In the genomic region with DNA sequence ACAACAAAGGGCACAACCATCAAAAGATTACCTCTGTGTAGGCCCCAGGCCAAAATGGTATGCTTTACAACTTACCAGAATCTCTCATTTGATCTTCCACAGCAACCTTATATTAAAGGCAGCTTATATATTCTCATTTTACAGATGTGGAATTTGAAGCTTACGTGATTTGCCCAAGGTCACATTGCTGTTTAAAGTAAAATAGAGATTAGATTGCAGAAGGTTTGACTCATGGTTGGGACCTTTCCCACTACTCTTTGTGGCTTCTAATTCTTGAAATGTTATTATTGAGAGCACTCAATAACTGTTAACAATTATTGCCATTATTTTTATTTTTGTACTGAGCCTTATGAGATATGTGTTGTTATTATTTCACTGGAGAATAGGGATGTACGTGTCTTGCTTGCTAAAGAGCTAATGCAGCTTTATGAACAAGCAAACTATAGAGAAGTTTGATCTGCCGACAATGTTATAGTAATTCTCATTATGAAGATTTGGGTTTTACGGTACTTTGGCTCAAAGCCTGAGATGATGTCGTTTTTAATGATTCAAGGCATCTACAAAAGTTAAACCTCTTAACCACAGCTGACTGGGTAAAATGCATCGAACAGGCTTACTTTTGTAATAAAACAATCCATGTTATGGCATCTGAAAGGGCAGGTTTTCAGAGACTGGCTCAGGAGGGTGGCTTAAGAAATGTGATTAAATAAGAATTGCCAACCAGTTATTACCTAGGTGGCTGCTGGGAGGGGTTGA, we compare ENCODE assay signal across 20 cellular contexts. TPM values are rescaled to one million over a fixed set of nuclear protein-coding genes. Genes with fewer than 3 reads are reported as not detected.
DNase-seq lines count a peak whose midpoint lies in the region; ATAC-seq and TF ChIP-seq lines count a peak whose summit lies in the region.
"Had no signal": no experiment of that assay in that cellular context is flagged by ENCODE, and none has a peak within 500 bp of the region (broad histone marks: within the 10 kb centered on the region; RNA-seq: fewer than 3 reads in every experiment).

No MANE protein-coding gene starts in this region.

- DNase-seq in AG04450 (ENCODE audit: low read depth, low spot score) (peak; percentile 24), astrocyte of the hippocampus (ENCODE audit: low read depth, low spot score) (peak; percentile 14), iris pigment epithelial cell (ENCODE audit: low read depth) (peak; percentile 58), immature natural killer cell (no peak), pons (ENCODE audit: low spot score) (no peak)
- DNase-seq: Calu3; CD8-positive, alpha-beta T cell; DMS79 treated with DMSO at 0.1 percent for 48 hours; HCEC 1CT; KG1; MV-4-11; NCI-H1417 treated with DMSO at 0.1 percent for 48 hours; NCI-H187 treated with DMSO at 0.1 percent for 48 hours; NCI-H226; NCI-H524; SHP77 had no signal

- H3K9me3 Mint-ChIP-seq in immature natural killer cell = peaks cover 0 to 3% (median 0%) of the 10 kb centered on the region in 6 donors
- H3K9me3 Mint-ChIP-seq: CD8-positive, alpha-beta T cell had no signal

- H3K4me3 ChIP-seq in AG04450 (ENCODE audit: low read depth, low read length) (no peak overlapping the region), HEK293 (ENCODE audit: low read depth, low read length) (no peak overlapping the region)
- H3K4me3 ChIP-seq: BLaER1 treated with 17β-estradiol and CSF1 and Interleukin-3, amounts not matched to agents 10 nM and 100 nM had no signal

- CTCF ChIA-PET in AG04450 (lab: Charles Lee) = interaction anchor here (0.5 to 1.2 kb wide), 2 partner anchors 13 to 225 kb away, joined by 3 to 4 read pairs; no protein-coding TSS in a partner anchor
- CTCF ChIA-PET in HEK293 (lab: Yijun Ruan, JAX) = interaction anchor here (0.5 to 1.4 kb wide), 3 partner anchors 118 to 1161 kb away, joined by 4 to 7 read pairs (median 5); no protein-coding TSS in a partner anchor

- H3K27me3 Mint-ChIP-seq in immature natural killer cell (ENCODE audit: low read depth in 3 of 3) = peaks cover 5 to 6% (median 5%) of the 10 kb centered on the region in 3 donors

- no peak overlapping the region for H3K27ac Mint-ChIP-seq in immature natural killer cell
- H3K27ac Mint-ChIP-seq: CD8-positive, alpha-beta T cell had no signal

- H3K36me3 ChIP-seq in HEK293 (ENCODE audit: control insufficient read depth in 2 of 2, insufficient read depth in 1 of 2, low read length in 2 of 2) = no peaks in the 10 kb centered on the region
- H3K36me3 ChIP-seq: BLaER1 treated with 17β-estradiol and CSF1 and Interleukin-3, amounts not matched to agents 10 nM and 100 nM had no signal

- H3K4me1 ChIP-seq in HEK293 (ENCODE audit: control insufficient read depth, insufficient read depth, low read length) = no peaks in the 10 kb centered on the region; the same call in none of the 2 replicates
- H3K4me1 ChIP-seq: BLaER1 treated with 17β-estradiol and CSF1 and Interleukin-3, amounts not matched to agents 10 nM and 100 nM had no signal

- no peak overlapping the region for H3K4me3 Mint-ChIP-seq in immature natural killer cell
- H3K4me3 Mint-ChIP-seq: CD8-positive, alpha-beta T cell had no signal

- no peaks in the 10 kb centered on the region for H3K27me3 ChIP-seq in AG04450 (ENCODE audit: control insufficient read depth, insufficient read depth, low read length)
- H3K27me3 ChIP-seq: BLaER1 treated with 17β-estradiol and CSF1 and Interleukin-3, amounts not matched to agents 10 nM and 100 nM had no signal

- H3K27ac ChIP-seq in AG04450 (ENCODE audit: low read depth, low read length) (peak overlapping the region; percentile 77), HEK293 (ENCODE audit: extremely low read depth, low read depth, low read length) (no peak overlapping the region)
- H3K27ac ChIP-seq: BLaER1 treated with 17β-estradiol and CSF1 and Interleukin-3, amounts not matched to agents 10 nM and 100 nM had no signal

- TF ChIP-seq CTCF in AG04450 (IDR thresholded peaks at IDR 0.05; ENCODE audit: low read depth, low read length) (no peak), HEK293 (tag by site-specific recombination; IDR thresholded peaks at IDR 0.05) (no peak)

- POLR2A ChIA-PET in AG04450 (lab: Yijun Ruan, JAX) = interaction anchor here (1.4 kb wide), 1 partner anchor 25 kb away, joined by 3 read pairs; no protein-coding TSS in a partner anchor
- POLR2A ChIA-PET in HEK293 (lab: Yijun Ruan, JAX) = interaction anchor here (1.1 kb wide), 1 partner anchor 21 kb away, joined by 3 read pairs; no protein-coding TSS in a partner anchor

- H3K9me3 ChIP-seq in AG04450 (ENCODE audit: control insufficient read depth, insufficient read depth, low read length) (no peaks in the 10 kb centered on the region), HEK293 (ENCODE audit: control insufficient read depth, insufficient read depth, low read depth, low read length) (no peaks in the 10 kb centered on the region)

- ATAC-seq in GM21390 (IDR thresholded peaks at IDR 0.05; ENCODE audit: unreplicated experiment) (no peak), HG02938 (IDR thresholded peaks at IDR 0.05; ENCODE audit: unreplicated experiment) (no peak)
- ATAC-seq: CD8-positive, alpha-beta T cell had no signal

- H3K36me3 Mint-ChIP-seq in immature natural killer cell = no peaks in the 10 kb centered on the region
- H3K36me3 Mint-ChIP-seq: CD8-positive, alpha-beta T cell had no signal

- no peaks in the 10 kb centered on the region for H3K4me1 Mint-ChIP-seq in immature natural killer cell

TF ChIP-seq in HEK293, 187 proteins besides CTCF, POLR2A, EP300 and RAD21:
- TF ChIP-seq ZNF214 (tag by site-specific recombination; IDR thresholded peaks at IDR 0.05; ENCODE audit: borderline replicate concordance) = no peak
- TF ChIP-seq ZNF600 (tag by site-specific recombination; IDR thresholded peaks at IDR 0.05) = 0 out of 2 replicates have a peak, but pooled peaks have one; percentile 35
- TF ChIP-seq, protein P1, sequence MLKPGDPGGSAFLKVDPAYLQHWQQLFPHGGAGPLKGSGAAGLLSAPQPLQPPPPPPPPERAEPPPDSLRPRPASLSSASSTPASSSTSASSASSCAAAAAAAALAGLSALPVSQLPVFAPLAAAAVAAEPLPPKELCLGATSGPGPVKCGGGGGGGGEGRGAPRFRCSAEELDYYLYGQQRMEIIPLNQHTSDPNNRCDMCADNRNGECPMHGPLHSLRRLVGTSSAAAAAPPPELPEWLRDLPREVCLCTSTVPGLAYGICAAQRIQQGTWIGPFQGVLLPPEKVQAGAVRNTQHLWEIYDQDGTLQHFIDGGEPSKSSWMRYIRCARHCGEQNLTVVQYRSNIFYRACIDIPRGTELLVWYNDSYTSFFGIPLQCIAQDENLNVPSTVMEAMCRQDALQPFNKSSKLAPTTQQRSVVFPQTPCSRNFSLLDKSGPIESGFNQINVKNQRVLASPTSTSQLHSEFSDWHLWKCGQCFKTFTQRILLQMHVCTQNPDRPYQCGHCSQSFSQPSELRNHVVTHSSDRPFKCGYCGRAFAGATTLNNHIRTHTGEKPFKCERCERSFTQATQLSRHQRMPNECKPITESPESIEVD (tag by site-specific recombination; IDR thresholded peaks at IDR 0.05) = peak; percentile 84
- TF ChIP-seq, protein P2, sequence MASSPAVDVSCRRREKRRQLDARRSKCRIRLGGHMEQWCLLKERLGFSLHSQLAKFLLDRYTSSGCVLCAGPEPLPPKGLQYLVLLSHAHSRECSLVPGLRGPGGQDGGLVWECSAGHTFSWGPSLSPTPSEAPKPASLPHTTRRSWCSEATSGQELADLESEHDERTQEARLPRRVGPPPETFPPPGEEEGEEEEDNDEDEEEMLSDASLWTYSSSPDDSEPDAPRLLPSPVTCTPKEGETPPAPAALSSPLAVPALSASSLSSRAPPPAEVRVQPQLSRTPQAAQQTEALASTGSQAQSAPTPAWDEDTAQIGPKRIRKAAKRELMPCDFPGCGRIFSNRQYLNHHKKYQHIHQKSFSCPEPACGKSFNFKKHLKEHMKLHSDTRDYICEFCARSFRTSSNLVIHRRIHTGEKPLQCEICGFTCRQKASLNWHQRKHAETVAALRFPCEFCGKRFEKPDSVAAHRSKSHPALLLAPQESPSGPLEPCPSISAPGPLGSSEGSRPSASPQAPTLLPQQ (tag by site-specific recombination; IDR thresholded peaks at IDR 0.05) = 0 out of 2 replicates have a peak, but pooled peaks have one; percentile 15

RNA-seq across cellular contexts. Expression of a gene that starts 43.3 kb away (rescaled TPM):
- 33.0 and 35.6 TPM in 2 replicates for polyA plus RNA-seq in AG04450 (2011; rRNA removed)
- 17.7 and 32.9 TPM in 2 replicates for polyA minus RNA-seq in AG04450 (2011; rRNA and poly(A)+ RNA removed)
- polyA plus RNA-seq in immature natural killer cell = 100 to 1,000 TPM; 103 to 141 (median 122) TPM

Comparison
In these comparisons a context has a peak if more than half of its experiments do, and no peak if none do; other contexts are left out.
1. DNase-seq: peak in AG04450 (single experiment), astrocyte of the hippocampus (single experiment) and iris pigment epithelial cell (single experiment); none in immature natural killer cell (0 of 3) and pons (single experiment).